Comparison of ENCODE assay signal across 7 cellular contexts in the genomic region with DNA sequence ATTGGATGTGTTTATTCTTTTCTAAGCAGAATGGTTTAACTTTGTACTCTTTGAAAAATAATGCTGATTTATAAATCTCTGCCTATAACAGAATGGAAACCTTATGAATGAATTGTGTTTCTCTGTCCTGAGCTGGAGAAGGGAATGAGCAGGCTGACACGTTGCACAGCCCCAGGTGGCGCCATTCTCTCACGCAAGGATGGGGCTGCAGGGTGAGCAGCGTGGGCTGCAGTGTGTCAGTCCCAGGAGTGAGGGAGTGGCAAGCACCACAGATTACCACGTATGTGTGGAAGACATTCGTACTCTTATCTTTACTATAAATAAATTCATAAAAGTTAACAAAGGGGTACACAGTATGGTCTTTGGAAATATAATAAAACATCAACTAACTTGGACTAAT. TPM values are rescaled to one million over a fixed set of nuclear protein-coding genes. Genes with fewer than 3 reads are reported as not detected.
DNase-seq lines count a peak whose midpoint lies in the region; ATAC-seq and TF ChIP-seq lines count a peak whose summit lies in the region.

No MANE protein-coding gene starts in this region.

- no peaks in the 10 kb centered on the region for H3K27me3 ChIP-seq in HL-60 (ENCODE audit: insufficient read depth, poor library complexity, severe bottlenecking)
- no peaks in the 10 kb centered on the region for H3K27me3 ChIP-seq in Peyer's patch

- H3K9me3 ChIP-seq in Peyer's patch = no peaks in the 10 kb centered on the region

- H3K36me3 Mint-ChIP-seq in nephron progenitor cell (ENCODE audit: low read depth) = peaks cover 36% of the 10 kb centered on the region

- TF ChIP-seq CTCF in HL-60 (IDR thresholded peaks at IDR 0.05; ENCODE audit: insufficient read depth, low read length) (peak; percentile 34), Peyer's patch (IDR thresholded peaks at IDR 0.05) (peak in 4 of 6 experiments; percentile 42 to 51 (median 48)), nephron progenitor cell (IDR thresholded peaks at IDR 0.05) (peak; percentile 69)

- H3K36me3 ChIP-seq in Peyer's patch = peaks cover 0 to 38% (median 0%) of the 10 kb centered on the region in 3 donors

- H3K27ac Mint-ChIP-seq in nephron progenitor cell = no peak overlapping the region

- H3K9me3 Mint-ChIP-seq in nephron progenitor cell = no peaks in the 10 kb centered on the region

- H3K4me3 Mint-ChIP-seq in nephron progenitor cell = no peak overlapping the region

- TF ChIP-seq POLR2A in Peyer's patch (IDR thresholded peaks at IDR 0.05) = no peak
- TF ChIP-seq POLR2A in erythroblast (IDR thresholded peaks at IDR 0.05; ENCODE audit: low read length) = no peak

- no peaks in the 10 kb centered on the region for H3K4me1 Mint-ChIP-seq in nephron progenitor cell

- DNase-seq in ELR (ENCODE audit: low read depth) = peak; percentile 42
- DNase-seq in HL-60 (ENCODE audit: low read depth in 1 of 2, low spot score in 1 of 2) = peak; percentile 15 to 44
- peak in 2 of 3 donors; percentile 60 to 63 for DNase-seq in Peyer's patch
- DNase-seq in erythroblast (lab: John Stamatoyannopoulos, UW) = peak; percentile 77 to 78
- peak; percentile 57 for DNase-seq in nephron progenitor cell
- DNase-seq in NK-92 (lab: John Stamatoyannopoulos, UW; ENCODE audit: unreplicated experiment) = no peak

- ATAC-seq in HG03457 (IDR thresholded peaks at IDR 0.05; ENCODE audit: unreplicated experiment) = no peak

- H3K27me3 Mint-ChIP-seq in nephron progenitor cell (ENCODE audit: low read depth, poor library complexity) = no peaks in the 10 kb centered on the region

- H3K4me1 ChIP-seq in Peyer's patch = no peaks in the 10 kb centered on the region

- H3K4me3 ChIP-seq in HL-60 (replicated peaks; ENCODE audit: insufficient read depth, low read length) (no peak overlapping the region), Peyer's patch (no peak overlapping the region)

- H3K27ac ChIP-seq in HL-60 (replicated peaks) (no peak overlapping the region), Peyer's patch (no peak overlapping the region)

RNA-seq across cellular contexts. Expression of a gene that starts 33.4 kb away (rescaled TPM):
- total RNA-seq in Peyer's patch = 10 to 100 TPM; 14.0 to 25.0 (median 15.5) TPM
